In the genomic region with DNA sequence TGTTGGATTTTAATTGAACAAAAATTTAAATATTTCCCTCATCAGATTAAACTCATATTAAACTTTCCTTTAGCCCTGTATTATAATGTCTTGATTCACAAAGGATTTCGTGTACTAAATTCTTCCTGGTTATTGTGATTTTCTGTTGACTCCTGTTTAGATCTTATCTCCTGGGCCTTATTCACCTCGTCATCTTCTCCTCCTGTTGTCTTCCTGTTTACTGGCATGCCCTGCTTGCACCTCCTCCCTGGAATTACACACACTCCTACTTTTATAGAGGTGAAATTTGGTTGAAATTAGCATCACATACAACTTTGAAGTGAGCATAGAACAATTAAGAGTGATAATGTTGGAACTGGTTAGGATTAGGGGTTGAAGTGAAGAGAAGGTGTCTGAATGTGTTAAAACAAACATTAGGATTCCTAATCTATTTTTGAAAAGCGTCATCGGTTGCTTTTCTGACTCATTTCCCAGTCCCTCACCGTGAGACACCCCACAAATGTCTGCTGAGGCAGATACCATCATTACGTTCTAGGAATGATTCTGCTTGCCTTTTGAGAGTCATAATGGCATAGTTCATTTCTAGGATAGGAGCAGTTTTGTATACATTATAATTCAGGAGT, we compare ENCODE assay signal across 21 cellular contexts. TPM values are rescaled to one million over a fixed set of nuclear protein-coding genes. Genes with fewer than 3 reads are reported as not detected.
DNase-seq lines count a peak whose midpoint lies in the region; ATAC-seq and TF ChIP-seq lines count a peak whose summit lies in the region.
"Had no signal": no experiment of that assay in that cellular context is flagged by ENCODE, and none has a peak within 500 bp of the region (broad histone marks: within the 10 kb centered on the region; RNA-seq: fewer than 3 reads in every experiment).

No MANE protein-coding gene starts in this region.

- no peak overlapping the region for H2BK5ac ChIP-seq in neuronal stem cell (ENCODE audit: low read length)

- WGBS in endodermal cell (ENCODE audit: insufficient coverage in 1 of 2, insufficient read length in 1 of 2), 2 experiments: 67 to 84% methylated on average over 2 to 6 of the region's 6 CpGs
- no CpG with 5 or more reads among the region's 6 CpGs for WGBS in neuronal stem cell (ENCODE audit: extremely low coverage in 2 of 2, insufficient read length in 2 of 2, insufficient replicate concordance in 1 of 2), 2 donors

- H3K36me3 ChIP-seq in PC-9 (ENCODE audit: low read depth) (no peaks in the 10 kb centered on the region), endodermal cell (ENCODE audit: control insufficient read depth, insufficient read depth, low read length) (no peaks in the 10 kb centered on the region), neuronal stem cell (replicated peaks in 1 of 2; ENCODE audit: control insufficient read depth in 2 of 2, insufficient read depth in 2 of 2, low read length in 2 of 2) (no peaks in the 10 kb centered on the region)
- H3K36me3 ChIP-seq: adrenal gland, tibial nerve had no signal

- H3K14ac ChIP-seq in neuronal stem cell (ENCODE audit: low read length): no peak overlapping the region

- POLR2A ChIA-PET in PC-9 (lab: Charles Lee; ENCODE audit: unreplicated experiment): no interaction called here

- no peak overlapping the region for H2BK120ac ChIP-seq in neuronal stem cell (ENCODE audit: low read depth, low read length)

- H3K18ac ChIP-seq in neuronal stem cell (ENCODE audit: low read length): no peak overlapping the region

- peak; percentile 18 for DNase-seq in HCEC 1CT
- DNase-seq in PC-9: peak; percentile 16 to 36
- DNase-seq in endodermal cell: no peak
- DNase-seq in neuronal stem cell (ENCODE audit: low spot score): no peak
- no peak for DNase-seq in NCI-H2081 (lab: John Stamatoyannopoulos, UW)
- DNase-seq in activated CD8-positive, alpha-beta memory T cell treated with anti-CD3 and anti-CD28 coated beads for 24 hours: no peak
- DNase-seq: activated CD8-positive, alpha-beta memory T cell treated with anti-CD3 and anti-CD28 coated beads, Interleukin-2, amount 10 ng/mL, durations not matched to agents 7 days and 5 days; adrenal gland; GM23248; Karpas-422; kidney; midbrain; NCI-H146; retina; SHP77 treated with DMSO at 0.1 percent for 48 hours; stimulated activated naive B cell treated with anti-CD40 and anti-IgM and Interleukin-4, amounts not matched to agents 10 μg/mL and 1 μg/mL and 100 μg/mL, for 72 hours had no signal

- H3K27ac ChIP-seq in PC-9 (peak overlapping the region; percentile 53), endodermal cell (ENCODE audit: low read depth, low read length) (no peak overlapping the region), neuronal stem cell (replicated peaks; ENCODE audit: low read length) (no peak overlapping the region)
- H3K27ac ChIP-seq: GM23248, tibial nerve had no signal

- H3K4ac ChIP-seq in neuronal stem cell (ENCODE audit: low read length): no peak overlapping the region

- no peak overlapping the region for H2BK15ac ChIP-seq in neuronal stem cell (ENCODE audit: low read length)

- H2BK12ac ChIP-seq in neuronal stem cell (ENCODE audit: low read length): no peak overlapping the region

- peak overlapping the region; percentile 24 for H3K27ac Mint-ChIP-seq in endodermal cell
- H3K27ac Mint-ChIP-seq: activated CD8-positive, alpha-beta memory T cell treated with anti-CD3 and anti-CD28 coated beads, Interleukin-2, amount 10 ng/mL, durations not matched to agents 7 days and 5 days; stimulated activated naive B cell treated with anti-CD40 and anti-IgM and Interleukin-4, amounts not matched to agents 10 μg/mL and 1 μg/mL and 100 μg/mL, for 72 hours had no signal

- peaks cover 6% of the 10 kb centered on the region for H3K4me1 Mint-ChIP-seq in endodermal cell
- H3K4me1 Mint-ChIP-seq: activated CD8-positive, alpha-beta memory T cell treated with anti-CD3 and anti-CD28 coated beads, Interleukin-2, amount 10 ng/mL, durations not matched to agents 7 days and 5 days; neural crest cell; stimulated activated naive B cell treated with anti-CD40 and anti-IgM and Interleukin-4, amounts not matched to agents 10 μg/mL and 1 μg/mL and 100 μg/mL, for 72 hours had no signal

- H3K4me3 ChIP-seq in PC-9: no peak overlapping the region
- no peak overlapping the region for H3K4me3 ChIP-seq in endodermal cell (ENCODE audit: low read length)
- H3K4me3 ChIP-seq in neuronal stem cell (ENCODE audit: low read length in 2 of 2): no peak overlapping the region
- H3K4me3 ChIP-seq: adrenal gland, GM23248, tibial nerve had no signal

- peak overlapping the region; percentile 75 for H2AFZ ChIP-seq in PC-9
- H2AFZ ChIP-seq in neuronal stem cell (ENCODE audit: low read length): peak overlapping the region; percentile 11
- H2AFZ ChIP-seq: GM23248 had no signal

- peaks cover 2% of the 10 kb centered on the region for H3K27me3 Mint-ChIP-seq in endodermal cell (ENCODE audit: insufficient read depth)
- H3K27me3 Mint-ChIP-seq: activated CD8-positive, alpha-beta memory T cell treated with anti-CD3 and anti-CD28 coated beads, Interleukin-2, amount 10 ng/mL, durations not matched to agents 7 days and 5 days; stimulated activated naive B cell treated with anti-CD40 and anti-IgM and Interleukin-4, amounts not matched to agents 10 μg/mL and 1 μg/mL and 100 μg/mL, for 72 hours had no signal

- no peaks in the 10 kb centered on the region for H4K20me1 ChIP-seq in PC-9 (ENCODE audit: insufficient read depth)

- H3K79me1 ChIP-seq in neuronal stem cell (ENCODE audit: low read depth, low read length): no peaks in the 10 kb centered on the region

- CTCF ChIA-PET in PC-9 (lab: Charles Lee): no interaction called here

- H3K4me1 ChIP-seq in PC-9 (replicated peaks; ENCODE audit: insufficient read depth) (peaks cover 15% of the 10 kb centered on the region), endodermal cell (ENCODE audit: control insufficient read depth, insufficient read depth, low read length) (no peaks in the 10 kb centered on the region), neuronal stem cell (ENCODE audit: control insufficient read depth in 2 of 2, insufficient read depth in 1 of 2, low read depth in 1 of 2, low read length in 2 of 2) (no peaks in the 10 kb centered on the region)
- H3K4me1 ChIP-seq: adrenal gland, tibial nerve had no signal

- no peaks in the 10 kb centered on the region for H3K79me2 ChIP-seq in PC-9 (ENCODE audit: low read depth)

- no peaks in the 10 kb centered on the region for H3K9me3 ChIP-seq in PC-9 (ENCODE audit: insufficient read depth, low read depth)
- H3K9me3 ChIP-seq in endodermal cell (ENCODE audit: control insufficient read depth, low read length): no peaks in the 10 kb centered on the region
- H3K9me3 ChIP-seq in neuronal stem cell (replicated peaks in 1 of 2; ENCODE audit: control insufficient read depth in 2 of 2, insufficient read depth in 1 of 2, low read depth in 1 of 2, low read length in 2 of 2): no peaks in the 10 kb centered on the region
- H3K9me3 ChIP-seq: adrenal gland, tibial nerve had no signal

- ATAC-seq in GM21717 (IDR thresholded peaks at IDR 0.05; ENCODE audit: unreplicated experiment): no peak
- ATAC-seq: activated CD4-positive, CD25-positive, alpha-beta regulatory T cell treated with anti-CD3 and anti-CD28 coated beads, Interleukin-2, amount 50 U/mL, for 24 hours; activated CD8-positive, alpha-beta memory T cell treated with anti-CD3 and anti-CD28 coated beads, Interleukin-2, amount 10 ng/mL, durations not matched to agents 7 days and 5 days; stimulated activated naive B cell treated with anti-CD40 and anti-IgM and Interleukin-4, amounts not matched to agents 10 μg/mL and 1 μg/mL and 100 μg/mL, for 72 hours had no signal

- BruUV-seq in PC-9 (replicated peaks; lab: Mats Ljungman, UMichigan): no TSS peak

- H3K4me2 ChIP-seq in PC-9 (peak overlapping the region; percentile 63), neuronal stem cell (ENCODE audit: insufficient read depth, low read length, poor library complexity, severe bottlenecking) (no peak overlapping the region)

- no peak overlapping the region for H4K91ac ChIP-seq in neuronal stem cell (ENCODE audit: low read depth, low read length, poor library complexity)

- H3K23ac ChIP-seq in neuronal stem cell (ENCODE audit: low read depth, low read length, poor library complexity): no peak overlapping the region

- no peak overlapping the region for H3K4me3 Mint-ChIP-seq in endodermal cell
- H3K4me3 Mint-ChIP-seq: activated CD8-positive, alpha-beta memory T cell treated with anti-CD3 and anti-CD28 coated beads, Interleukin-2, amount 10 ng/mL, durations not matched to agents 7 days and 5 days; neural crest cell; stimulated activated naive B cell treated with anti-CD40 and anti-IgM and Interleukin-4, amounts not matched to agents 10 μg/mL and 1 μg/mL and 100 μg/mL, for 72 hours had no signal

- H3K9ac ChIP-seq in endodermal cell (ENCODE audit: extremely low read depth, low read length, poor library complexity, severe bottlenecking) (no peak overlapping the region), neuronal stem cell (ENCODE audit: low read depth, low read length, poor library complexity) (no peak overlapping the region)
- H3K9ac ChIP-seq: GM23248 had no signal

- intact Hi-C loops in PC-9 (cut with micrococcal nuclease; ENCODE audit: unreplicated experiment): loop anchor here (10.0 kb wide), 1 partner anchor 109 kb away; no protein-coding TSS in a partner anchor

- peaks cover 6% of the 10 kb centered on the region for H3K9me3 Mint-ChIP-seq in endodermal cell

- H3K9me2 ChIP-seq in PC-9 (ENCODE audit: insufficient read depth): no peaks in the 10 kb centered on the region

- H3K27me3 ChIP-seq in PC-9 (ENCODE audit: insufficient read depth, low read depth): no peaks in the 10 kb centered on the region
- H3K27me3 ChIP-seq in endodermal cell (ENCODE audit: control insufficient read depth, insufficient read depth, low read length, poor library complexity, severe bottlenecking): no peaks in the 10 kb centered on the region
- H3K27me3 ChIP-seq in neuronal stem cell (ENCODE audit: control insufficient read depth in 3 of 3, insufficient read depth in 3 of 3, low read depth in 1 of 3, low read length in 3 of 3): no peaks in the 10 kb centered on the region
- H3K27me3 ChIP-seq: adrenal gland, tibial nerve had no signal

- no peak for TF ChIP-seq CTCF in PC-9 (conservative IDR thresholded peaks at IDR 0.05)
- TF ChIP-seq CTCF in endodermal cell (conservative IDR thresholded peaks at IDR 0.05): no peak

- H2AK5ac ChIP-seq in neuronal stem cell (ENCODE audit: low read depth, low read length): no peak overlapping the region

- H3K36me3 Mint-ChIP-seq in endodermal cell (ENCODE audit: low read depth): no peaks in the 10 kb centered on the region
- H3K36me3 Mint-ChIP-seq: activated CD8-positive, alpha-beta memory T cell treated with anti-CD3 and anti-CD28 coated beads, Interleukin-2, amount 10 ng/mL, durations not matched to agents 7 days and 5 days; stimulated activated naive B cell treated with anti-CD40 and anti-IgM and Interleukin-4, amounts not matched to agents 10 μg/mL and 1 μg/mL and 100 μg/mL, for 72 hours had no signal

- H3F3A ChIP-seq in PC-9 (ENCODE audit: insufficient read depth, low read depth): no peaks in the 10 kb centered on the region

- H4K8ac ChIP-seq in neuronal stem cell (ENCODE audit: low read depth, low read length): no peak overlapping the region

RNA-seq across cellular contexts. Expression of gene TLL1, which starts 32.5 kb away (rescaled TPM):
- total RNA-seq in PC-9 (2021) (0.45 and 0.46 TPM in 2 replicates), endodermal cell (1 to 10 TPM in 1 of 2 donors, under 1 TPM in 1; 0.18 to 3.8 TPM)
- 0.25 TPM for polyA plus RNA-seq in endodermal cell (2013, experiment 1 of 2)
- 0.29 TPM for polyA plus RNA-seq in endodermal cell (2013, experiment 2 of 2)
- 0.04 TPM for polyA plus RNA-seq in neuronal stem cell (2013, experiment 1 of 2)
- 0.04 TPM for polyA plus RNA-seq in neuronal stem cell (2013, experiment 2 of 2)
- total RNA-seq: activated CD8-positive, alpha-beta memory T cell treated with anti-CD3 and anti-CD28 coated beads, Interleukin-2, amount 10 ng/mL, durations not matched to agents 7 days and 5 days; GM23248; T-helper 2 cell treated with Interferon-gamma antibody and Interleukin-4, amounts not matched to agents 100 ng/mL and 5 ng/mL, for 36 hours had no signal
- polyA plus RNA-seq: GM23248 had no signal

Comparison
In these comparisons a context has a peak if more than half of its experiments do, and no peak if none do; other contexts are left out.
1. DNase-seq: peak in HCEC 1CT (single experiment) and PC-9 (2 of 2); none in endodermal cell (single experiment), neuronal stem cell (single experiment), NCI-H2081 (0 of 2) and activated CD8-positive, alpha-beta memory T cell treated with anti-CD3 and anti-CD28 coated beads for 24 hours (single experiment).